29 cellular contexts compared by ENCODE assay signal in the genomic region with DNA sequence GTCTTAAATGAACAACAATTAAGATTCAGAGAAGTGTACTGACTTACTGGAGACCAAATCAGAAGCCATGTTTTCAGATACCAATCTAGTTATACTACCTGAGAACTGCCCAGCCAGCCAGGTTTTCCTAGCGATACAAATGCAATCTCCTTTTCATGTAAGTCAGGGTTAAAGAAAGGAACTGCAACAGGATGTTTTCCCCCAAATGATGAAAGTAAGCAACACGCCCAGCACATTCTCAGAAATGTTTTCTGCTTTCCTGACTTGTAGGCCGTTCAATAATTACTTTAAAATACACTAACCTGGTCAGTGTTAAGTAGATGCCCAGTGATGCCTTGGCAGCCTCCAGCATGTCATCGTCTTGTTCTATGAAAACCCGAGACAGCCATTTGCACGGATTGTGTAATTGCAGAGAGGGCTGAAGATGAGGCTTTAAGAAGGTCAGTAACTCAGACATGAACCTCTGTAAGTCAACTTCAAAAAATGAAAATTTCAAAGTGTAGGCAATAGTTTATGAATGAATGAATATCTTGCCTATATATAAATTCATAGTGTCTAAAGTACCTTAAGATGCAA. TPM values are rescaled to one million over a fixed set of nuclear protein-coding genes. Genes with fewer than 3 reads are reported as not detected.
DNase-seq lines count a peak whose midpoint lies in the region; ATAC-seq and TF ChIP-seq lines count a peak whose summit lies in the region.
"Had no signal": no experiment of that assay in that cellular context is flagged by ENCODE, and none has a peak within 500 bp of the region (broad histone marks: within the 10 kb centered on the region; RNA-seq: fewer than 3 reads in every experiment).

No MANE protein-coding gene starts in this region.

- peaks cover 15% of the 10 kb centered on the region for H3F3A ChIP-seq in MM.1S (ENCODE audit: insufficient read depth, low read length)

- peaks cover 5% of the 10 kb centered on the region; the same call in 1 of the 2 replicates for H3K79me2 ChIP-seq in MM.1S (ENCODE audit: low read length)

- no peak overlapping the region for H3K4me3 Mint-ChIP-seq in activated naive CD4-positive, alpha-beta T cell treated with anti-CD3 and anti-CD28 coated beads for 36 hours
- peak overlapping the region; percentile 1 for H3K4me3 Mint-ChIP-seq in activated T-helper 17 cell treated with anti-CD3 and anti-CD28 coated beads, Interleukin-2, amount 50 U/mL, for 72 hours
- H3K4me3 Mint-ChIP-seq in naive thymus-derived CD8-positive, alpha-beta T cell = peak overlapping the region; percentile 52 to 80 (median 70)
- H3K4me3 Mint-ChIP-seq: nephron progenitor cell; stimulated activated naive B cell treated with anti-CD40 and anti-IgM and Interleukin-4, amounts not matched to agents 10 μg/mL and 1 μg/mL and 100 μg/mL, for 72 hours had no signal

- intact Hi-C loops in activated naive CD4-positive, alpha-beta T cell treated with anti-CD3 and anti-CD28 coated beads for 36 hours (cut with micrococcal nuclease) = loop anchor here (1.0 kb wide), 2 partner anchors 221 to 229 kb away; no protein-coding TSS in a partner anchor
- intact Hi-C loops in lower lobe of right lung (cut with DNase I) = no loop called here

- no peaks in the 10 kb centered on the region for H3K9me3 ChIP-seq in MM.1S (replicated peaks; ENCODE audit: insufficient read depth, low read length)
- no peaks in the 10 kb centered on the region for H3K9me3 ChIP-seq in lower lobe of right lung
- no peaks in the 10 kb centered on the region for H3K9me3 ChIP-seq in HAP-1
- H3K9me3 ChIP-seq: BE2C, colonic mucosa, ovary, Peyer's patch, suprapubic skin, upper lobe of left lung had no signal

- H2AFZ ChIP-seq in MM.1S (ENCODE audit: low read length) = no peak overlapping the region

- H3K4me1 ChIP-seq in MM.1S (ENCODE audit: low read length) (peaks cover 25% of the 10 kb centered on the region), lower lobe of right lung (no peaks in the 10 kb centered on the region), HAP-1 (no peaks in the 10 kb centered on the region)
- H3K4me1 ChIP-seq: BE2C, colonic mucosa, Peyer's patch, upper lobe of left lung had no signal

- H3K36me3 ChIP-seq in MM.1S (replicated peaks; ENCODE audit: insufficient read depth, low read length) (no peaks in the 10 kb centered on the region), lower lobe of right lung (peaks cover 42% of the 10 kb centered on the region), HAP-1 (replicated peaks) (peaks cover 13% of the 10 kb centered on the region)
- H3K36me3 ChIP-seq: colonic mucosa, ovary had no signal

- peak overlapping the region; percentile 50; the same call in 1 of the 2 replicates for H3K4me2 ChIP-seq in MM.1S (ENCODE audit: low read depth, low read length)

- H3K9ac ChIP-seq in MM.1S (ENCODE audit: low read length) = no peak overlapping the region

- in situ Hi-C loops in HAP-1 (cut with MboI; ENCODE audit: low sequenced_read_pairs) = loop anchor here (10.0 kb wide), 1 partner anchor 227 kb away; the partner anchor contains the start of gene ADAMTS17

- H3K27ac ChIP-seq in MM.1S (ENCODE audit: low read length) = no peak overlapping the region
- H3K27ac ChIP-seq in lower lobe of right lung = no peak overlapping the region
- H3K27ac ChIP-seq: cardiac muscle cell, colonic mucosa, ovary, Peyer's patch, suprapubic skin, upper lobe of left lung, VCaP had no signal

- H3K36me3 Mint-ChIP-seq in activated naive CD4-positive, alpha-beta T cell treated with anti-CD3 and anti-CD28 coated beads for 36 hours (ENCODE audit: low read depth) = peaks cover 50% of the 10 kb centered on the region
- peaks cover 93% of the 10 kb centered on the region for H3K36me3 Mint-ChIP-seq in activated T-helper 17 cell treated with anti-CD3 and anti-CD28 coated beads, Interleukin-2, amount 50 U/mL, for 72 hours (ENCODE audit: low read depth)
- H3K36me3 Mint-ChIP-seq in naive thymus-derived CD8-positive, alpha-beta T cell = peaks cover 0 to 62% (median 21%) of the 10 kb centered on the region in 3 donors

- no peaks in the 10 kb centered on the region for H3K27me3 Mint-ChIP-seq in activated naive CD4-positive, alpha-beta T cell treated with anti-CD3 and anti-CD28 coated beads for 36 hours (ENCODE audit: low read depth)
- H3K27me3 Mint-ChIP-seq in activated T-helper 17 cell treated with anti-CD3 and anti-CD28 coated beads, Interleukin-2, amount 50 U/mL, for 72 hours = no peaks in the 10 kb centered on the region
- no peaks in the 10 kb centered on the region for H3K27me3 Mint-ChIP-seq in naive thymus-derived CD8-positive, alpha-beta T cell
- H3K27me3 Mint-ChIP-seq: stimulated activated naive B cell treated with anti-CD40 and anti-IgM and Interleukin-4, amounts not matched to agents 10 μg/mL and 1 μg/mL and 100 μg/mL, for 72 hours had no signal

- POLR2A ChIA-PET in naive thymus-derived CD8-positive, alpha-beta T cell (lab: Charles Lee) = interaction anchor here (0.6 to 3.4 kb wide), 5 partner anchors 30 to 643 kb away, joined by 3 to 16 read pairs (median 4); partner anchors contain the start of genes ASB7 and LINS1

- no peak for DNase-seq in activated naive CD4-positive, alpha-beta T cell treated with anti-CD3 and anti-CD28 coated beads for 36 hours
- no peak for DNase-seq in activated naive CD4-positive, alpha-beta T cell treated with Interleukin-2 at 50 U/mL for 16 hours
- no peak for DNase-seq in MM.1S
- peak in 2 of 10 donors; percentile 7 to 26 for DNase-seq in naive thymus-derived CD8-positive, alpha-beta T cell
- no peak for DNase-seq in lower lobe of right lung
- DNase-seq in HAP-1 (ENCODE audit: low spot score in 2 of 2) = no peak
- no peak for DNase-seq in HK-2 (ENCODE audit: unreplicated experiment)
- DNase-seq: BE2C; colonic mucosa; effector CD4-positive, alpha-beta T cell; hypothalamus; NCI-H2107; NCI-H345; nephron progenitor cell; ovary; Peyer's patch; SHP77; stimulated activated naive B cell treated with anti-CD40 and anti-IgM and Interleukin-4, amounts not matched to agents 10 μg/mL and 1 μg/mL and 100 μg/mL, for 72 hours; T-helper 9 cell; upper lobe of left lung had no signal

- H3K27ac Mint-ChIP-seq in activated naive CD4-positive, alpha-beta T cell treated with anti-CD3 and anti-CD28 coated beads for 36 hours = peak overlapping the region; percentile 84
- peak overlapping the region; percentile 23 for H3K27ac Mint-ChIP-seq in activated T-helper 17 cell treated with anti-CD3 and anti-CD28 coated beads, Interleukin-2, amount 50 U/mL, for 72 hours
- peak overlapping the region; percentile 63 to 97 (median 92) for H3K27ac Mint-ChIP-seq in naive thymus-derived CD8-positive, alpha-beta T cell
- H3K27ac Mint-ChIP-seq: nephron progenitor cell; stimulated activated naive B cell treated with anti-CD40 and anti-IgM and Interleukin-4, amounts not matched to agents 10 μg/mL and 1 μg/mL and 100 μg/mL, for 72 hours had no signal

- peaks cover 52% of the 10 kb centered on the region for H3K4me1 Mint-ChIP-seq in activated naive CD4-positive, alpha-beta T cell treated with anti-CD3 and anti-CD28 coated beads for 36 hours (ENCODE audit: low read depth)
- peaks cover 21% of the 10 kb centered on the region for H3K4me1 Mint-ChIP-seq in activated T-helper 17 cell treated with anti-CD3 and anti-CD28 coated beads, Interleukin-2, amount 50 U/mL, for 72 hours
- peaks cover 27 to 53% (median 50%) of the 10 kb centered on the region in 4 donors for H3K4me1 Mint-ChIP-seq in naive thymus-derived CD8-positive, alpha-beta T cell
- H3K4me1 Mint-ChIP-seq: nephron progenitor cell; stimulated activated naive B cell treated with anti-CD40 and anti-IgM and Interleukin-4, amounts not matched to agents 10 μg/mL and 1 μg/mL and 100 μg/mL, for 72 hours had no signal

- no peak for ATAC-seq in activated T-helper 17 cell treated with anti-CD3 and anti-CD28 coated beads, Interleukin-2, amount 50 U/mL, for 72 hours (replicated peaks)
- ATAC-seq in naive thymus-derived CD8-positive, alpha-beta T cell = peak; percentile 23 to 54
- no peak for ATAC-seq in lower lobe of right lung
- ATAC-seq: stimulated activated naive B cell treated with anti-CD40 and anti-IgM and Interleukin-4, amounts not matched to agents 10 μg/mL and 1 μg/mL and 100 μg/mL, for 72 hours had no signal

- H3K4me3 ChIP-seq in MM.1S (ENCODE audit: low read length) (no peak overlapping the region), lower lobe of right lung (no peak overlapping the region), HAP-1 (no peak overlapping the region)
- H3K4me3 ChIP-seq: cardiac muscle cell, colonic mucosa, ovary, Peyer's patch, skin epidermis, suprapubic skin, upper lobe of left lung had no signal

- H3K9me2 ChIP-seq in MM.1S (replicated peaks; ENCODE audit: insufficient read depth, low read length) = no peaks in the 10 kb centered on the region

- CTCF ChIA-PET in activated naive CD4-positive, alpha-beta T cell treated with anti-CD3 and anti-CD28 coated beads for 36 hours (lab: Charles Lee) = interaction anchor here (0.6 to 2.9 kb wide), 13 partner anchors 17 to 229 kb away, joined by 3 to 46 read pairs (median 3); partner anchors contain the start of genes ASB7 and LINS1

- H3K27me3 ChIP-seq in MM.1S (replicated peaks; ENCODE audit: insufficient read depth, low read length) (no peaks in the 10 kb centered on the region), lower lobe of right lung (ENCODE audit: low read depth) (no peaks in the 10 kb centered on the region), HAP-1 (ENCODE audit: low read depth) (no peaks in the 10 kb centered on the region)
- H3K27me3 ChIP-seq: BE2C, cardiac muscle cell, colonic mucosa, ovary, Peyer's patch, suprapubic skin, upper lobe of left lung had no signal

- no peaks in the 10 kb centered on the region for H3K9me3 Mint-ChIP-seq in activated naive CD4-positive, alpha-beta T cell treated with anti-CD3 and anti-CD28 coated beads for 36 hours
- no peaks in the 10 kb centered on the region for H3K9me3 Mint-ChIP-seq in activated T-helper 17 cell treated with anti-CD3 and anti-CD28 coated beads, Interleukin-2, amount 50 U/mL, for 72 hours
- no peaks in the 10 kb centered on the region for H3K9me3 Mint-ChIP-seq in naive thymus-derived CD8-positive, alpha-beta T cell
- H3K9me3 Mint-ChIP-seq: stimulated activated naive B cell treated with anti-CD40 and anti-IgM and Interleukin-4, amounts not matched to agents 10 μg/mL and 1 μg/mL and 100 μg/mL, for 72 hours had no signal

- no peak for TF ChIP-seq CTCF in MM.1S (IDR thresholded peaks at IDR 0.05; ENCODE audit: low read length)
- TF ChIP-seq CTCF in lower lobe of right lung (IDR thresholded peaks at IDR 0.05) = no peak

- no peaks in the 10 kb centered on the region for H4K20me1 ChIP-seq in MM.1S (ENCODE audit: insufficient read depth, low read length)

RNA-seq across cellular contexts. Expression of gene LINS1, which starts 30.3 kb away (rescaled TPM):
- total RNA-seq in activated naive CD4-positive, alpha-beta T cell treated with anti-CD3 and anti-CD28 coated beads for 36 hours = 10 to 100 TPM; 36.8 to 37.1 TPM
- total RNA-seq in activated T-helper 17 cell treated with anti-CD3 and anti-CD28 coated beads, Interleukin-2, amount 50 U/mL, for 72 hours = 10 to 100 TPM; 33.0 to 45.0 TPM
- total RNA-seq in naive thymus-derived CD8-positive, alpha-beta T cell = 10 to 100 TPM; 46.2 to 47.1 TPM
- polyA plus RNA-seq in naive thymus-derived CD8-positive, alpha-beta T cell = 10 to 100 TPM; 41.2 to 71.4 (median 65.7) TPM
- 18.8 TPM for total RNA-seq in lower lobe of right lung

RNA-seq across cellular contexts. Expression of gene ASB7, which starts 30.7 kb away (rescaled TPM):
- total RNA-seq in activated naive CD4-positive, alpha-beta T cell treated with anti-CD3 and anti-CD28 coated beads for 36 hours = 10 to 100 TPM; 15.6 to 16.8 TPM
- total RNA-seq in activated T-helper 17 cell treated with anti-CD3 and anti-CD28 coated beads, Interleukin-2, amount 50 U/mL, for 72 hours = 10 to 100 TPM; 16.4 to 30.3 TPM
- total RNA-seq in naive thymus-derived CD8-positive, alpha-beta T cell = 10 to 100 TPM; 20.5 to 20.9 TPM
- 10 to 100 TPM; 12.2 to 13.9 (median 12.7) TPM for polyA plus RNA-seq in naive thymus-derived CD8-positive, alpha-beta T cell
- total RNA-seq in lower lobe of right lung = 14.3 TPM

RNA-seq across cellular contexts. Expression of gene CERS3, which starts 42.9 kb away (rescaled TPM):
- total RNA-seq in activated naive CD4-positive, alpha-beta T cell treated with anti-CD3 and anti-CD28 coated beads for 36 hours = under 1 TPM; 0.21 to 0.25 TPM
- total RNA-seq in activated T-helper 17 cell treated with anti-CD3 and anti-CD28 coated beads, Interleukin-2, amount 50 U/mL, for 72 hours = 1 to 10 TPM in 1 of 2 donors, under 1 TPM in 1; 0.54 to 1.0 TPM
- total RNA-seq in naive thymus-derived CD8-positive, alpha-beta T cell = 1 to 10 TPM; 1.3 to 1.5 TPM
- under 1 TPM; 0.20 to 0.50 (median 0.22) TPM for polyA plus RNA-seq in naive thymus-derived CD8-positive, alpha-beta T cell
- not detected for total RNA-seq in lower lobe of right lung
- total RNA-seq: astrocyte, cardiac muscle cell, IMR-90, lung microvascular endothelial cell, mucosa of gallbladder, Peyer's patch had no signal
- polyA plus RNA-seq: cardiac muscle cell, IMR-90 had no signal

Comparison
In these comparisons a context has a peak if more than half of its experiments do, and no peak if none do; other contexts are left out.
1. H3K27ac Mint-ChIP-seq: peak in every context shown above with its lines; median percentile 92 in naive thymus-derived CD8-positive, alpha-beta T cell; 84 in activated naive CD4-positive, alpha-beta T cell treated with anti-CD3 and anti-CD28 coated beads for 36 hours; 23 in activated T-helper 17 cell treated with anti-CD3 and anti-CD28 coated beads, Interleukin-2, amount 50 U/mL, for 72 hours.
2. ATAC-seq: peak in naive thymus-derived CD8-positive, alpha-beta T cell (2 of 2); none in activated T-helper 17 cell treated with anti-CD3 and anti-CD28 coated beads, Interleukin-2, amount 50 U/mL, for 72 hours (single experiment) and lower lobe of right lung (0 of 2).